ENCODE assay signal across 20 cellular contexts in genomic region chr4:123284166-123284565, GRCh38.
DNase-seq lines count a peak whose midpoint lies in the region; ATAC-seq, FAIRE-seq and TF ChIP-seq lines count a peak whose summit lies in the region.
"Had no signal": no experiment of that assay in that cellular context is flagged by ENCODE, and none has a peak within 500 bp of the region (broad histone marks: within the 10 kb centered on the region; RNA-seq: fewer than 3 reads in every experiment).

No MANE protein-coding gene starts in this region.

- peaks cover 16% of the 10 kb centered on the region for H3K36me3 Mint-ChIP-seq in nephron (ENCODE audit: low read depth)

- TF ChIP-seq CTCF in nephron (IDR thresholded peaks at IDR 0.05; ENCODE audit: unreplicated experiment in 3 of 3), result no peak
- TF ChIP-seq CTCF in kidney (IDR thresholded peaks at IDR 0.05; ENCODE audit: borderline replicate concordance, extremely low read depth, insufficient read depth), result no peak

- no peaks in the 10 kb centered on the region for H3K27me3 Mint-ChIP-seq in nephron (ENCODE audit: low read depth)
- H3K27me3 Mint-ChIP-seq: effector memory CD8-positive, alpha-beta T cell had no signal

- H3K27ac ChIP-seq in kidney (ENCODE audit: low read depth in 2 of 2, low read length in 2 of 2), result no peak overlapping the region
- H3K27ac ChIP-seq: foreskin keratinocyte had no signal

- H3K4me1 ChIP-seq in kidney (ENCODE audit: control insufficient read depth in 1 of 2, insufficient read depth in 1 of 2, low read depth in 1 of 2, low read length in 2 of 2), result peaks cover 4 to 6% of the 10 kb centered on the region in 2 donors
- H3K4me1 ChIP-seq: BE2C, foreskin keratinocyte had no signal

- no peaks in the 10 kb centered on the region for H3K9me3 ChIP-seq in kidney (ENCODE audit: control insufficient read depth in 1 of 2, low read length in 2 of 2)
- H3K9me3 ChIP-seq: BE2C had no signal

- peaks cover 32% of the 10 kb centered on the region for H3K4me1 Mint-ChIP-seq in nephron
- H3K4me1 Mint-ChIP-seq: H9 had no signal

- intact Hi-C loops in kidney (cut with DNase I), result no loop called here

- H3K9me3 Mint-ChIP-seq in nephron, result peaks cover 19% of the 10 kb centered on the region
- H3K9me3 Mint-ChIP-seq: effector memory CD8-positive, alpha-beta T cell; T-helper 2 cell treated with Interferon-gamma antibody and Interleukin-4, amounts not matched to agents 5 μg/mL and 100 μg/mL, for 36 hours had no signal

- peak overlapping the region; percentile 66 to 82 (median 79) for H3K27ac Mint-ChIP-seq in nephron
- H3K27ac Mint-ChIP-seq: effector memory CD8-positive, alpha-beta T cell; H9; T-helper 2 cell treated with Interferon-gamma antibody and Interleukin-4, amounts not matched to agents 5 μg/mL and 100 μg/mL, for 36 hours had no signal

- H3K36me3 ChIP-seq in kidney (ENCODE audit: control insufficient read depth in 1 of 2, insufficient read depth in 2 of 2, low read length in 2 of 2), result no peaks in the 10 kb centered on the region
- H3K36me3 ChIP-seq: BE2C had no signal

- ATAC-seq in esophagus mucosa, result no peak
- ATAC-seq: effector memory CD8-positive, alpha-beta T cell; foreskin keratinocyte; left colon had no signal

- H3K4me3 Mint-ChIP-seq in nephron, result peak overlapping the region in 1 of 3 experiments; percentile 1
- H3K4me3 Mint-ChIP-seq: effector memory CD8-positive, alpha-beta T cell; H9; T-helper 2 cell treated with Interferon-gamma antibody and Interleukin-4, amounts not matched to agents 5 μg/mL and 100 μg/mL, for 36 hours had no signal

- H3K4me3 ChIP-seq in kidney (ENCODE audit: low read length in 2 of 2), result no peak overlapping the region

- H3K9ac ChIP-seq in kidney (ENCODE audit: low read length in 2 of 2), result no peak overlapping the region

- DNase-seq in GM03348 (ENCODE audit: low spot score) (peak; percentile 17), dermis microvascular lymphatic vessel endothelial cell (ENCODE audit: low read depth in 2 of 2) (peak; percentile 55 to 67), kidney (no peak), NCI-H1694 treated with DMSO at 0.1 percent for 48 hours (lab: John Stamatoyannopoulos, UW) (no peak)
- no peak for DNase-seq in stimulated activated naive CD4-positive, alpha-beta T cell treated with Interleukin-2 at 50 U/mL for 16 hours (lab: John Stamatoyannopoulos, UW)
- DNase-seq: BE2C; central memory CD4-positive, alpha-beta T cell; effector memory CD8-positive, alpha-beta T cell; foreskin keratinocyte; H9; IMR-90; left colon; NCI-H1092 treated with DMSO at 0.1 percent for 48 hours; NCI-H2081 treated with DMSO at 0.1 percent for 48 hours; NCI-H510A treated with DMSO at 0.1 percent for 48 hours; stimulated activated CD4-positive, alpha-beta T cell treated with anti-CD3 and anti-CD28 coated beads, Interleukin-2, amount 100 ng/mL, for 24 hours had no signal

- FAIRE-seq in kidney (lab: Jason Lieb, UNC), result no peak

TF ChIP-seq in PFSK-1, 5 proteins besides CTCF, POLR2A, EP300 and RAD21:
- TF ChIP-seq SIN3A (IDR thresholded peaks at IDR 0.05; ENCODE audit: borderline replicate concordance, insufficient read depth, low read length) (no peak), POLR2AphosphoS5 (IDR thresholded peaks at IDR 0.05; ENCODE audit: low read depth, low read length) (peak; percentile 23; the same call in 1 of the 2 replicates), REST (IDR thresholded peaks at IDR 0.05; ENCODE audit: insufficient read depth in 1 of 2, low read depth in 2 of 2, low read length in 2 of 2) (no peak), TAF1 (IDR thresholded peaks at IDR 0.05; ENCODE audit: borderline replicate concordance, insufficient read depth, low read length) (no peak), FOXP2 (optimal IDR thresholded peaks at IDR 0.05; ENCODE audit: borderline replicate concordance, extremely low read depth, extremely low read length, insufficient read depth) (no peak)

Comparison
In these comparisons a context has a peak if more than half of its experiments do, and no peak if none do; other contexts are left out.
1. DNase-seq: peak in GM03348 (single experiment) and dermis microvascular lymphatic vessel endothelial cell (2 of 2); none in stimulated activated naive CD4-positive, alpha-beta T cell treated with Interleukin-2 at 50 U/mL for 16 hours (single experiment), kidney (single experiment) and NCI-H1694 treated with DMSO at 0.1 percent for 48 hours (single experiment).